Comparison of ENCODE assay signal across 17 cellular contexts in genomic region chrX:10381218-10381617, GRCh38.
"Had no signal": no experiment of that assay in that cellular context is flagged by ENCODE, and none has a peak within 500 bp of the region (broad histone marks: within the 10 kb centered on the region; RNA-seq: fewer than 3 reads in every experiment).

No MANE protein-coding gene starts in this region.

- H3K4me1 ChIP-seq: ascending aorta, lower lobe of right lung, spleen, thyroid gland had no signal

- ATAC-seq: activated T-cell treated with anti-CD3 and anti-CD28 coated beads, Interleukin-2, amount 50 U/mL, for 72 hours; lower lobe of right lung; natural killer cell treated with Interleukin-12 subunit alpha and Interleukin-12 subunit beta and Interleukin-15 and Interleukin-18, amount 100 ng/mL, for 72 hours had no signal

- H3K9me3 Mint-ChIP-seq: dendritic cell treated with granulocyte-macrophage colony-stimulating factor and Interleukin-4, amounts not matched to agents 40 ng/mL and 50 ng/mL, for 4 days; T-helper 2 cell treated with Interferon-gamma antibody and Interleukin-4, amounts not matched to agents 5 μg/mL and 100 μg/mL, for 36 hours had no signal

- H3K9me3 ChIP-seq: thyroid gland had no signal

- H3K4me3 Mint-ChIP-seq: activated T-cell treated with anti-CD3 and anti-CD28 coated beads, Interleukin-2, amount 50 U/mL, for 72 hours; dendritic cell treated with granulocyte-macrophage colony-stimulating factor and Interleukin-4, amounts not matched to agents 40 ng/mL and 50 ng/mL, for 4 days; natural killer cell treated with Interleukin-12 subunit alpha and Interleukin-12 subunit beta and Interleukin-15 and Interleukin-18, amount 100 ng/mL, for 72 hours; T-helper 2 cell treated with Interferon-gamma antibody and Interleukin-4, amounts not matched to agents 5 μg/mL and 100 μg/mL, for 36 hours had no signal

- DNase-seq: activated CD4-positive, alpha-beta T cell treated with anti-CD3 and anti-CD28 coated beads, Interleukin-2, amount 50 U/mL, for 4 hours; activated effector memory CD4-positive, alpha-beta T cell treated with anti-CD3 and anti-CD28 coated beads, Interleukin-2, amount 50 U/mL, for 16 hours; activated naive CD4-positive, alpha-beta T cell treated with anti-CD3 and anti-CD28 coated beads, Interleukin-2, amount 50 U/mL, for 16 hours; activated T-cell treated with anti-CD3 and anti-CD28 coated beads, Interleukin-2, amount 50 U/mL, for 72 hours; effector CD8-positive, alpha-beta T cell; foreskin fibroblast; glutamatergic neuron; hypothalamus; islet precursor cell; lower lobe of right lung; spleen; stimulated activated naive CD4-positive, alpha-beta T cell treated with Interleukin-2 at 50 U/mL for 16 hours; thyroid gland had no signal

- H3K36me3 ChIP-seq: ascending aorta, lower lobe of right lung, spleen, thyroid gland had no signal

- H3K27ac Mint-ChIP-seq: activated T-cell treated with anti-CD3 and anti-CD28 coated beads, Interleukin-2, amount 50 U/mL, for 72 hours; dendritic cell treated with granulocyte-macrophage colony-stimulating factor and Interleukin-4, amounts not matched to agents 40 ng/mL and 50 ng/mL, for 4 days; natural killer cell treated with Interleukin-12 subunit alpha and Interleukin-12 subunit beta and Interleukin-15 and Interleukin-18, amount 100 ng/mL, for 72 hours; T-helper 2 cell treated with Interferon-gamma antibody and Interleukin-4, amounts not matched to agents 5 μg/mL and 100 μg/mL, for 36 hours had no signal

- H3K4me3 ChIP-seq: ascending aorta, lower lobe of right lung, spleen, thyroid gland had no signal

- H3K27me3 Mint-ChIP-seq: dendritic cell treated with granulocyte-macrophage colony-stimulating factor and Interleukin-4, amounts not matched to agents 40 ng/mL and 50 ng/mL, for 4 days had no signal

- H3K36me3 Mint-ChIP-seq: natural killer cell treated with Interleukin-12 subunit alpha and Interleukin-12 subunit beta and Interleukin-15 and Interleukin-18, amount 100 ng/mL, for 72 hours had no signal

- H3K27ac ChIP-seq: ascending aorta, lower lobe of right lung, spleen, thyroid gland had no signal

- H3K27me3 ChIP-seq: ascending aorta, spleen, thyroid gland had no signal
